In the genomic region with DNA sequence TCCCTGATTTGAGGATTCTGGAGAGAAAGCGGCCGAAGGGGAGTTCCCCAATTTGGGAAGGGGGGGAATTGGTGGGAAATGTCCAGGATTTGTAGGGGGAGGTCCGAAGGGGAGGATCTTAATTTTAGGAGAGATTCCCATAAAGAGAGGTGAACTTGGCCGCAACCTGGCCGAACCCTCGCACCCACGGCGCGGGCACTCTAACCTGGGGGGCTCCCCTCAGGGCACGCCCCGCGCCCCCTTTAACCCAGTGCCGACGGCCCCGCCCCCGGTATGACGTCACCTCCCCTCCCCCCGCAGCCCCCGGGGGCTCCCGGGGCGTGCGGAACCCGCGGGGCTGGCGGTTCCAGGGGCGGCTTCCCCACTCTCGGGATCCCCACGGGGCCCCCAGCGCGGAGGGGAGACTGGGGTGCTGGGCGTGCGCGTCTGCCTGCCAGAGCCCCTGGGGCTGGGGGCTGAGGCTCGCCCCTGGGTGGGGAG, we compare ENCODE assay signal across 2 cellular contexts.
TF ChIP-seq lines count a peak whose summit lies in the region.

No MANE protein-coding gene starts in this region.

TF ChIP-seq in K562, 482 proteins besides CTCF, POLR2A, EP300 and RAD21 (continues in another document):
- TF ChIP-seq ATF7 (IDR thresholded peaks at IDR 0.05) (peak; percentile 75; the same call in 1 of the 2 replicates), CXXC5 (CRISPR knock-in tag; IDR thresholded peaks at IDR 0.05) (no peak), ZNF785 (CRISPR knock-in tag; IDR thresholded peaks at IDR 0.05) (no peak), MTA2 (IDR thresholded peaks at IDR 0.05; ENCODE audit: low read depth) (no peak), RHOXF2B (CRISPR knock-in tag; conservative IDR thresholded peaks at IDR 0.05) (no peak), PRPF4 (IDR thresholded peaks at IDR 0.05; ENCODE audit: insufficient read depth, low read depth, low read length, poor library complexity, severe bottlenecking) (no peak), RBM22 (IDR thresholded peaks at IDR 0.05; ENCODE audit: low read depth, low read length, poor library complexity, severe bottlenecking) (no peak), RBM15 (IDR thresholded peaks at IDR 0.05; ENCODE audit: insufficient read depth, low read length) (no peak), MECOM (CRISPR knock-in tag; IDR thresholded peaks at IDR 0.05) (no peak), SRSF7 (optimal IDR thresholded peaks at IDR 0.05; ENCODE audit: low read depth, low read length) (no peak), ZNF175 (CRISPR knock-in tag; IDR thresholded peaks at IDR 0.05; ENCODE audit: low read depth) (no peak), OTX1 (CRISPR knock-in tag; IDR thresholded peaks at IDR 0.05) (no peak), CREM (IDR thresholded peaks at IDR 0.05; ENCODE audit: low read depth) (peak; percentile 65; the same call in 1 of the 2 replicates), FOXA3 (CRISPR knock-in tag; conservative IDR thresholded peaks at IDR 0.05 in 1 of 2, IDR thresholded peaks at IDR 0.05 in 1 of 2) (no peak), MCM7 (IDR thresholded peaks at IDR 0.05) (no peak)
- TF ChIP-seq, protein P1, sequence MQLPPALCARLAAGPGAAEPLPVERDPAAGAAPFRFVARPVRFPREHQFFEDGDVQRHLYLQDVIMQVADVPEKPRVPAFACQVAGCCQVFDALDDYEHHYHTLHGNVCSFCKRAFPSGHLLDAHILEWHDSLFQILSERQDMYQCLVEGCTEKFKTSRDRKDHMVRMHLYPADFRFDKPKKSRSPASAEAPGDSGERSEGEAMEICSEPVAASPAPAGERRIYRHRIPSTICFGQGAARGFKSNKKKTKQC (CRISPR knock-in tag; IDR thresholded peaks at IDR 0.05), result no peak
- TF ChIP-seq, protein P2, sequence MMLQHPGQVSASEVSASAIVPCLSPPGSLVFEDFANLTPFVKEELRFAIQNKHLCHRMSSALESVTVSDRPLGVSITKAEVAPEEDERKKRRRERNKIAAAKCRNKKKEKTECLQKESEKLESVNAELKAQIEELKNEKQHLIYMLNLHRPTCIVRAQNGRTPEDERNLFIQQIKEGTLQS (IDR thresholded peaks at IDR 0.05), result peak; percentile 93
- TF ChIP-seq, protein P2 (CRISPR knock-in tag; conservative IDR thresholded peaks at IDR 0.05), result no peak

TF ChIP-seq in HepG2, 621 proteins besides CTCF, POLR2A, EP300 and RAD21:
- TF ChIP-seq, protein P3, sequence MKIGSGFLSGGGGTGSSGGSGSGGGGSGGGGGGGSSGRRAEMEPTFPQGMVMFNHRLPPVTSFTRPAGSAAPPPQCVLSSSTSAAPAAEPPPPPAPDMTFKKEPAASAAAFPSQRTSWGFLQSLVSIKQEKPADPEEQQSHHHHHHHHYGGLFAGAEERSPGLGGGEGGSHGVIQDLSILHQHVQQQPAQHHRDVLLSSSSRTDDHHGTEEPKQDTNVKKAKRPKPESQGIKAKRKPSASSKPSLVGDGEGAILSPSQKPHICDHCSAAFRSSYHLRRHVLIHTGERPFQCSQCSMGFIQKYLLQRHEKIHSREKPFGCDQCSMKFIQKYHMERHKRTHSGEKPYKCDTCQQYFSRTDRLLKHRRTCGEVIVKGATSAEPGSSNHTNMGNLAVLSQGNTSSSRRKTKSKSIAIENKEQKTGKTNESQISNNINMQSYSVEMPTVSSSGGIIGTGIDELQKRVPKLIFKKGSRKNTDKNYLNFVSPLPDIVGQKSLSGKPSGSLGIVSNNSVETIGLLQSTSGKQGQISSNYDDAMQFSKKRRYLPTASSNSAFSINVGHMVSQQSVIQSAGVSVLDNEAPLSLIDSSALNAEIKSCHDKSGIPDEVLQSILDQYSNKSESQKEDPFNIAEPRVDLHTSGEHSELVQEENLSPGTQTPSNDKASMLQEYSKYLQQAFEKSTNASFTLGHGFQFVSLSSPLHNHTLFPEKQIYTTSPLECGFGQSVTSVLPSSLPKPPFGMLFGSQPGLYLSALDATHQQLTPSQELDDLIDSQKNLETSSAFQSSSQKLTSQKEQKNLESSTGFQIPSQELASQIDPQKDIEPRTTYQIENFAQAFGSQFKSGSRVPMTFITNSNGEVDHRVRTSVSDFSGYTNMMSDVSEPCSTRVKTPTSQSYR (CRISPR knock-in tag; IDR thresholded peaks at IDR 0.05; ENCODE audit: borderline replicate concordance), result peak; percentile 65; the same call in 1 of the 2 replicates
- peak; percentile 41; the same call in 1 of the 2 replicates for TF ChIP-seq ZBTB7A (CRISPR knock-in tag; IDR thresholded peaks at IDR 0.05)
- no peak for TF ChIP-seq ZNF615 (CRISPR knock-in tag; IDR thresholded peaks at IDR 0.05; ENCODE audit: borderline replicate concordance)
- TF ChIP-seq, protein P4, sequence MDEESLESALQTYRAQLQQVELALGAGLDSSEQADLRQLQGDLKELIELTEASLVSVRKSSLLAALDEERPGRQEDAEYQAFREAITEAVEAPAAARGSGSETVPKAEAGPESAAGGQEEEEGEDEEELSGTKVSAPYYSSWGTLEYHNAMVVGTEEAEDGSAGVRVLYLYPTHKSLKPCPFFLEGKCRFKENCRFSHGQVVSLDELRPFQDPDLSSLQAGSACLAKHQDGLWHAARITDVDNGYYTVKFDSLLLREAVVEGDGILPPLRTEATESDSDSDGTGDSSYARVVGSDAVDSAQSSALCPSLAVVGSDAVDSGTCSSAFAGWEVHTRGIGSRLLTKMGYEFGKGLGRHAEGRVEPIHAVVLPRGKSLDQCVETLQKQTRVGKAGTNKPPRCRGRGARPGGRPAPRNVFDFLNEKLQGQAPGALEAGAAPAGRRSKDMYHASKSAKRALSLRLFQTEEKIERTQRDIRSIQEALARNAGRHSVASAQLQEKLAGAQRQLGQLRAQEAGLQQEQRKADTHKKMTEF (CRISPR knock-in tag; IDR thresholded peaks at IDR 0.05), result peak; percentile 29; the same call in 1 of the 2 replicates
- TF ChIP-seq, protein P5, sequence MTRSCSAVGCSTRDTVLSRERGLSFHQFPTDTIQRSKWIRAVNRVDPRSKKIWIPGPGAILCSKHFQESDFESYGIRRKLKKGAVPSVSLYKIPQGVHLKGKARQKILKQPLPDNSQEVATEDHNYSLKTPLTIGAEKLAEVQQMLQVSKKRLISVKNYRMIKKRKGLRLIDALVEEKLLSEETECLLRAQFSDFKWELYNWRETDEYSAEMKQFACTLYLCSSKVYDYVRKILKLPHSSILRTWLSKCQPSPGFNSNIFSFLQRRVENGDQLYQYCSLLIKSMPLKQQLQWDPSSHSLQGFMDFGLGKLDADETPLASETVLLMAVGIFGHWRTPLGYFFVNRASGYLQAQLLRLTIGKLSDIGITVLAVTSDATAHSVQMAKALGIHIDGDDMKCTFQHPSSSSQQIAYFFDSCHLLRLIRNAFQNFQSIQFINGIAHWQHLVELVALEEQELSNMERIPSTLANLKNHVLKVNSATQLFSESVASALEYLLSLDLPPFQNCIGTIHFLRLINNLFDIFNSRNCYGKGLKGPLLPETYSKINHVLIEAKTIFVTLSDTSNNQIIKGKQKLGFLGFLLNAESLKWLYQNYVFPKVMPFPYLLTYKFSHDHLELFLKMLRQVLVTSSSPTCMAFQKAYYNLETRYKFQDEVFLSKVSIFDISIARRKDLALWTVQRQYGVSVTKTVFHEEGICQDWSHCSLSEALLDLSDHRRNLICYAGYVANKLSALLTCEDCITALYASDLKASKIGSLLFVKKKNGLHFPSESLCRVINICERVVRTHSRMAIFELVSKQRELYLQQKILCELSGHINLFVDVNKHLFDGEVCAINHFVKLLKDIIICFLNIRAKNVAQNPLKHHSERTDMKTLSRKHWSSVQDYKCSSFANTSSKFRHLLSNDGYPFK (CRISPR knock-in tag; IDR thresholded peaks at IDR 0.05; ENCODE audit: borderline replicate concordance), result no peak
- peak; percentile 42; the same call in 1 of the 2 replicates for TF ChIP-seq JUND (CRISPR knock-in tag; IDR thresholded peaks at IDR 0.05)
- peak; percentile 93 for TF ChIP-seq ATF7 (IDR thresholded peaks at IDR 0.05)
- peak; percentile 79 for TF ChIP-seq ATF7 (CRISPR knock-in tag; IDR thresholded peaks at IDR 0.05)
- no peak for TF ChIP-seq MBD4 (IDR thresholded peaks at IDR 0.05; ENCODE audit: borderline replicate concordance, low read length)
- TF ChIP-seq, protein P6, sequence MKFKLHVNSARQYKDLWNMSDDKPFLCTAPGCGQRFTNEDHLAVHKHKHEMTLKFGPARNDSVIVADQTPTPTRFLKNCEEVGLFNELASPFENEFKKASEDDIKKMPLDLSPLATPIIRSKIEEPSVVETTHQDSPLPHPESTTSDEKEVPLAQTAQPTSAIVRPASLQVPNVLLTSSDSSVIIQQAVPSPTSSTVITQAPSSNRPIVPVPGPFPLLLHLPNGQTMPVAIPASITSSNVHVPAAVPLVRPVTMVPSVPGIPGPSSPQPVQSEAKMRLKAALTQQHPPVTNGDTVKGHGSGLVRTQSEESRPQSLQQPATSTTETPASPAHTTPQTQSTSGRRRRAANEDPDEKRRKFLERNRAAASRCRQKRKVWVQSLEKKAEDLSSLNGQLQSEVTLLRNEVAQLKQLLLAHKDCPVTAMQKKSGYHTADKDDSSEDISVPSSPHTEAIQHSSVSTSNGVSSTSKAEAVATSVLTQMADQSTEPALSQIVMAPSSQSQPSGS (CRISPR knock-in tag; IDR thresholded peaks at IDR 0.05), result 0 out of 2 replicates have a peak, but pooled peaks have one; percentile 25
- TF ChIP-seq KDM2A (CRISPR knock-in tag; IDR thresholded peaks at IDR 0.05; ENCODE audit: borderline replicate concordance, low read depth), result peak; percentile 34; the same call in 1 of the 2 replicates
- TF ChIP-seq PPARG (CRISPR knock-in tag; conservative IDR thresholded peaks at IDR 0.05), result 0 out of 2 replicates have a peak, but pooled peaks have one; percentile 55
- TF ChIP-seq, protein P7, sequence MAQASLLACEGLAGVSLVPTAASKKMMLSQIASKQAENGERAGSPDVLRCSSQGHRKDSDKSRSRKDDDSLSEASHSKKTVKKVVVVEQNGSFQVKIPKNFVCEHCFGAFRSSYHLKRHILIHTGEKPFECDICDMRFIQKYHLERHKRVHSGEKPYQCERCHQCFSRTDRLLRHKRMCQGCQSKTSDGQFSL (CRISPR knock-in tag; IDR thresholded peaks at IDR 0.05), result 0 out of 2 replicates have a peak, but pooled peaks have one; percentile 42
- TF ChIP-seq, protein P2 (CRISPR knock-in tag; IDR thresholded peaks at IDR 0.05), result peak; percentile 41; the same call in 1 of the 2 replicates
- peak; percentile 65; the same call in 1 of the 2 replicates for TF ChIP-seq GABPB1 (CRISPR knock-in tag; IDR thresholded peaks at IDR 0.05)
- no peak for TF ChIP-seq CBX5 (CRISPR knock-in tag; IDR thresholded peaks at IDR 0.05; ENCODE audit: borderline replicate concordance)
- no peak for TF ChIP-seq HDAC6 (IDR thresholded peaks at IDR 0.05; ENCODE audit: low read depth, low read length)
- 0 out of 2 replicates have a peak, but pooled peaks have one; percentile 13 for TF ChIP-seq FOSL2 (CRISPR knock-in tag; IDR thresholded peaks at IDR 0.05)
- TF ChIP-seq, protein P8, sequence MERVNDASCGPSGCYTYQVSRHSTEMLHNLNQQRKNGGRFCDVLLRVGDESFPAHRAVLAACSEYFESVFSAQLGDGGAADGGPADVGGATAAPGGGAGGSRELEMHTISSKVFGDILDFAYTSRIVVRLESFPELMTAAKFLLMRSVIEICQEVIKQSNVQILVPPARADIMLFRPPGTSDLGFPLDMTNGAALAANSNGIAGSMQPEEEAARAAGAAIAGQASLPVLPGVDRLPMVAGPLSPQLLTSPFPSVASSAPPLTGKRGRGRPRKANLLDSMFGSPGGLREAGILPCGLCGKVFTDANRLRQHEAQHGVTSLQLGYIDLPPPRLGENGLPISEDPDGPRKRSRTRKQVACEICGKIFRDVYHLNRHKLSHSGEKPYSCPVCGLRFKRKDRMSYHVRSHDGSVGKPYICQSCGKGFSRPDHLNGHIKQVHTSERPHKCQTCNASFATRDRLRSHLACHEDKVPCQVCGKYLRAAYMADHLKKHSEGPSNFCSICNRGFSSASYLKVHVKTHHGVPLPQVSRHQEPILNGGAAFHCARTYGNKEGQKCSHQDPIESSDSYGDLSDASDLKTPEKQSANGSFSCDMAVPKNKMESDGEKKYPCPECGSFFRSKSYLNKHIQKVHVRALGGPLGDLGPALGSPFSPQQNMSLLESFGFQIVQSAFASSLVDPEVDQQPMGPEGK (CRISPR knock-in tag; IDR thresholded peaks at IDR 0.05), result peak; percentile 88
- TF ChIP-seq CREB1 (IDR thresholded peaks at IDR 0.05), result peak; percentile 90
- no peak for TF ChIP-seq CREB1 (CRISPR knock-in tag; IDR thresholded peaks at IDR 0.05)
- TF ChIP-seq PHF8 (CRISPR knock-in tag; IDR thresholded peaks at IDR 0.05), result peak; percentile 24; the same call in 1 of the 2 replicates
- no peak for TF ChIP-seq REL (CRISPR knock-in tag; conservative IDR thresholded peaks at IDR 0.05)
- peak; percentile 56 for TF ChIP-seq ZBTB7B (CRISPR knock-in tag; IDR thresholded peaks at IDR 0.05)
- TF ChIP-seq, protein P9, sequence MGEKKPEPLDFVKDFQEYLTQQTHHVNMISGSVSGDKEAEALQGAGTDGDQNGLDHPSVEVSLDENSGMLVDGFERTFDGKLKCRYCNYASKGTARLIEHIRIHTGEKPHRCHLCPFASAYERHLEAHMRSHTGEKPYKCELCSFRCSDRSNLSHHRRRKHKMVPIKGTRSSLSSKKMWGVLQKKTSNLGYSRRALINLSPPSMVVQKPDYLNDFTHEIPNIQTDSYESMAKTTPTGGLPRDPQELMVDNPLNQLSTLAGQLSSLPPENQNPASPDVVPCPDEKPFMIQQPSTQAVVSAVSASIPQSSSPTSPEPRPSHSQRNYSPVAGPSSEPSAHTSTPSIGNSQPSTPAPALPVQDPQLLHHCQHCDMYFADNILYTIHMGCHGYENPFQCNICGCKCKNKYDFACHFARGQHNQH (CRISPR knock-in tag; IDR thresholded peaks at IDR 0.05), result 0 out of 2 replicates have a peak, but pooled peaks have one; percentile 24
